Comparison of ENCODE assay signal across 23 cellular contexts in the genomic region with DNA sequence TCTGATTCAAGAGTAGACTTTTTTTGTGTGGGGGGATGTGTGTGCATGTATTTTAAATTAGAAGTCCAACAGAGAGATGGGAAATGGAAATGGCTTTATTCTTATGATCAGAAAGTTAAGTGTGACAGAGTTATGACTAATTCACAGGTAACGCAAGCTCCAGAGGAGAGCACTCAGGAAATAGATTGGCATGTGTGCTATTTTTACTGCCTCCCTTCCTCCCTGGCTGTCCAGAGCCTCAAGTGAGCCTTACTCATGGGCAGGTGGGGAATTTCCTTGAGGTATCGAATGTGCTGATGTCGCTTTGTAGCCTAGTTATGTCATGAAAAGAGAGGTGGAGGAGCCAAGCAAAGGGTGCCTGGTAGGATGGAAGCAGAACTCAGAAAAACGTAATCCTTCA.
DNase-seq lines count a peak whose midpoint lies in the region; ATAC-seq, FAIRE-seq and TF ChIP-seq lines count a peak whose summit lies in the region.
"Had no signal": no experiment of that assay in that cellular context is flagged by ENCODE, and none has a peak within 500 bp of the region (broad histone marks: within the 10 kb centered on the region; RNA-seq: fewer than 3 reads in every experiment).

No MANE protein-coding gene starts in this region.

- DNase-seq in ACHN (peak; percentile 53), HPDE6-E6E7 (ENCODE audit: extremely low spot score) (peak; percentile 85), astrocyte (ENCODE audit: low read depth) (peak; percentile 31), kidney glomerular epithelial cell (lab: John Stamatoyannopoulos, UW) (peak; percentile 89)
- DNase-seq in activated naive CD4-positive, alpha-beta T cell treated with anti-CD3 and anti-CD28 coated beads, Interleukin-2, amount 50 U/mL, for 16 hours, result no peak
- DNase-seq in activated CD4-positive, alpha-beta memory T cell treated with anti-CD3 and anti-CD28 coated beads for 36 hours, result no peak
- DNase-seq: activated CD4-positive, CD25-positive, alpha-beta regulatory T cell; activated CD8-positive, alpha-beta T cell treated with anti-CD3 and anti-CD28 coated beads, Interleukin-2, amount 10 ng/mL, durations not matched to agents 7 days and 5 days; activated naive CD4-positive, alpha-beta T cell treated with anti-CD3 and anti-CD28 coated beads, Interleukin-2, amount 10 ng/mL, durations not matched to agents 7 days and 5 days; activated T-cell treated with anti-CD3 and anti-CD28 coated beads, Interleukin-2, amount 50 U/mL, for 24 hours; CD4-positive, alpha-beta T cell; DMS79 treated with DMSO at 0.1 percent for 48 hours; endodermal cell; hippocampal formation; NCI-H1417; NCI-H526; SJCRH30; spleen; T-helper 2 cell had no signal

- peaks cover 10% of the 10 kb centered on the region for H3K4me1 Mint-ChIP-seq in astrocyte (ENCODE audit: low read depth, unreplicated experiment)
- no peaks in the 10 kb centered on the region for H3K4me1 Mint-ChIP-seq in activated CD4-positive, alpha-beta memory T cell treated with anti-CD3 and anti-CD28 coated beads for 36 hours (ENCODE audit: low read depth)
- H3K4me1 Mint-ChIP-seq: activated naive CD4-positive, alpha-beta T cell treated with anti-CD3 and anti-CD28 coated beads, Interleukin-2, amount 10 ng/mL, durations not matched to agents 7 days and 5 days; endodermal cell had no signal

- H3K79me2 ChIP-seq in astrocyte (ENCODE audit: insufficient read depth, low read length), result no peaks in the 10 kb centered on the region

- H3K36me3 ChIP-seq in astrocyte (ENCODE audit: insufficient read depth, low read length), result no peaks in the 10 kb centered on the region
- H3K36me3 ChIP-seq: neutrophil, SJCRH30, spleen had no signal

- peaks cover 5% of the 10 kb centered on the region for H3K9me3 Mint-ChIP-seq in astrocyte (ENCODE audit: unreplicated experiment)
- H3K9me3 Mint-ChIP-seq in activated CD4-positive, alpha-beta memory T cell treated with anti-CD3 and anti-CD28 coated beads for 36 hours, result no peaks in the 10 kb centered on the region
- H3K9me3 Mint-ChIP-seq: endodermal cell had no signal

- FAIRE-seq in astrocyte (lab: Jason Lieb, UNC), result no peak
- FAIRE-seq: GM18507 had no signal

- ATAC-seq in HG02588 (IDR thresholded peaks at IDR 0.05; ENCODE audit: unreplicated experiment) (no peak), HG03442 (IDR thresholded peaks at IDR 0.05; ENCODE audit: unreplicated experiment) (no peak)
- ATAC-seq: activated CD8-positive, alpha-beta T cell treated with anti-CD3 and anti-CD28 coated beads, Interleukin-2, amount 10 ng/mL, durations not matched to agents 7 days and 5 days had no signal

- peaks cover 4% of the 10 kb centered on the region for H3K4me1 ChIP-seq in astrocyte (ENCODE audit: insufficient read depth, low read length)
- H3K4me1 ChIP-seq: SJCRH30, spleen had no signal

- H3K4me3 ChIP-seq in astrocyte (ENCODE audit: insufficient read depth, low read depth, low read length), result no peak overlapping the region
- H3K4me3 ChIP-seq: SJCRH30, spleen had no signal

- no peak overlapping the region for H3K9ac ChIP-seq in astrocyte (ENCODE audit: low read length)

- POLR2A ChIA-PET in activated CD4-positive, alpha-beta memory T cell treated with anti-CD3 and anti-CD28 coated beads for 36 hours (lab: Charles Lee), result interaction anchor here (0.6 kb wide), 1 partner anchor 30 kb away, joined by 4 read pairs; no protein-coding TSS in a partner anchor

- H3K27me3 Mint-ChIP-seq in astrocyte (ENCODE audit: low read depth, unreplicated experiment), result no peaks in the 10 kb centered on the region
- no peaks in the 10 kb centered on the region for H3K27me3 Mint-ChIP-seq in activated CD4-positive, alpha-beta memory T cell treated with anti-CD3 and anti-CD28 coated beads for 36 hours
- H3K27me3 Mint-ChIP-seq: activated naive CD4-positive, alpha-beta T cell treated with anti-CD3 and anti-CD28 coated beads, Interleukin-2, amount 10 ng/mL, durations not matched to agents 7 days and 5 days; activated T-cell treated with anti-CD3 and anti-CD28 coated beads, Interleukin-2, amount 50 U/mL, for 24 hours; CD4-positive, alpha-beta T cell had no signal

- H3K27ac Mint-ChIP-seq in astrocyte (ENCODE audit: unreplicated experiment), result no peak overlapping the region
- H3K27ac Mint-ChIP-seq in activated CD4-positive, alpha-beta memory T cell treated with anti-CD3 and anti-CD28 coated beads for 36 hours, result no peak overlapping the region
- H3K27ac Mint-ChIP-seq: activated CD8-positive, alpha-beta T cell treated with anti-CD3 and anti-CD28 coated beads, Interleukin-2, amount 10 ng/mL, durations not matched to agents 7 days and 5 days; activated naive CD4-positive, alpha-beta T cell treated with anti-CD3 and anti-CD28 coated beads, Interleukin-2, amount 10 ng/mL, durations not matched to agents 7 days and 5 days; activated T-cell treated with anti-CD3 and anti-CD28 coated beads, Interleukin-2, amount 50 U/mL, for 24 hours; CD4-positive, alpha-beta T cell; endodermal cell had no signal

- no peaks in the 10 kb centered on the region for H3K9me3 ChIP-seq in astrocyte (ENCODE audit: insufficient read depth, low read depth, low read length)
- H3K9me3 ChIP-seq: neutrophil, SJCRH30, spleen had no signal

- no peak overlapping the region for H2AFZ ChIP-seq in astrocyte (ENCODE audit: low read depth, low read length)

- CTCF ChIA-PET in activated CD4-positive, alpha-beta memory T cell treated with anti-CD3 and anti-CD28 coated beads for 36 hours (lab: Charles Lee), result no interaction called here

- intact Hi-C loops in activated CD4-positive, alpha-beta memory T cell treated with anti-CD3 and anti-CD28 coated beads for 36 hours (cut with micrococcal nuclease), result no loop called here

- in situ Hi-C loops in ACHN (cut with HindIII; ENCODE audit: low pct_ligation_motif_present, low pct_unique_long_range_greater_than_20kb, low sequenced_read_pairs), result no loop called here

- no peak overlapping the region for H3K4me2 ChIP-seq in astrocyte (ENCODE audit: low read length)

- TF ChIP-seq CTCF in astrocyte (IDR thresholded peaks at IDR 0.05; ENCODE audit: insufficient read depth, low read depth, low read length), result no peak

- H3K27ac ChIP-seq in astrocyte (ENCODE audit: low read depth, low read length), result no peak overlapping the region
- H3K27ac ChIP-seq: neutrophil, SJCRH30, spleen had no signal

- H4K20me1 ChIP-seq in astrocyte (ENCODE audit: insufficient read depth, low read length), result no peaks in the 10 kb centered on the region

- H3K27me3 ChIP-seq in astrocyte (ENCODE audit: insufficient read depth, low read length), result peaks cover 7% of the 10 kb centered on the region
- H3K27me3 ChIP-seq: neutrophil, SJCRH30, spleen had no signal

- H3K4me3 Mint-ChIP-seq in astrocyte (ENCODE audit: unreplicated experiment), result peak overlapping the region; percentile 1
- H3K4me3 Mint-ChIP-seq in activated CD4-positive, alpha-beta memory T cell treated with anti-CD3 and anti-CD28 coated beads for 36 hours, result no peak overlapping the region
- H3K4me3 Mint-ChIP-seq: activated CD8-positive, alpha-beta T cell treated with anti-CD3 and anti-CD28 coated beads, Interleukin-2, amount 10 ng/mL, durations not matched to agents 7 days and 5 days; activated naive CD4-positive, alpha-beta T cell treated with anti-CD3 and anti-CD28 coated beads, Interleukin-2, amount 10 ng/mL, durations not matched to agents 7 days and 5 days; activated T-cell treated with anti-CD3 and anti-CD28 coated beads, Interleukin-2, amount 50 U/mL, for 24 hours; CD4-positive, alpha-beta T cell; endodermal cell had no signal

- H3K36me3 Mint-ChIP-seq in astrocyte (ENCODE audit: low read depth, unreplicated experiment), result no peaks in the 10 kb centered on the region
- no peaks in the 10 kb centered on the region for H3K36me3 Mint-ChIP-seq in activated CD4-positive, alpha-beta memory T cell treated with anti-CD3 and anti-CD28 coated beads for 36 hours
- H3K36me3 Mint-ChIP-seq: activated naive CD4-positive, alpha-beta T cell treated with anti-CD3 and anti-CD28 coated beads, Interleukin-2, amount 10 ng/mL, durations not matched to agents 7 days and 5 days had no signal

Comparison
In these comparisons a context has a peak if more than half of its experiments do, and no peak if none do; other contexts are left out.
1. DNase-seq: peak in ACHN (single experiment), HPDE6-E6E7 (single experiment), astrocyte (single experiment) and kidney glomerular epithelial cell (single experiment); none in activated naive CD4-positive, alpha-beta T cell treated with anti-CD3 and anti-CD28 coated beads, Interleukin-2, amount 50 U/mL, for 16 hours (single experiment) and activated CD4-positive, alpha-beta memory T cell treated with anti-CD3 and anti-CD28 coated beads for 36 hours (single experiment).